Comparison of ENCODE assay signal across 20 cellular contexts in genomic region chr5:172840778-172841154, GRCh38. TPM values are rescaled to one million over a fixed set of nuclear protein-coding genes. Genes with fewer than 3 reads are reported as not detected.
DNase-seq lines count a peak whose midpoint lies in the region; ATAC-seq and TF ChIP-seq lines count a peak whose summit lies in the region.
"Had no signal": no experiment of that assay in that cellular context is flagged by ENCODE, and none has a peak within 500 bp of the region (broad histone marks: within the 10 kb centered on the region; RNA-seq: fewer than 3 reads in every experiment).

No MANE protein-coding gene starts in this region.

- H3K27ac ChIP-seq in 22Rv1 (peak overlapping the region; percentile 94; the same call in 1 of the 2 replicates), GM23248 (peak overlapping the region; percentile 40), esophagus squamous epithelium (peak overlapping the region in 3 of 4 donors; percentile 53 to 80 (median 66)), psoas muscle (peak overlapping the region; percentile 73), Karpas-422 (ENCODE audit: low read length) (no peak overlapping the region)
- H3K27ac ChIP-seq: foreskin keratinocyte, HL-60, SJSA1 had no signal

- in situ Hi-C loops in GM23248 (cut with MboI), result no loop called here

- H2AFZ ChIP-seq in GM23248 (no peak overlapping the region), Karpas-422 (ENCODE audit: low read length) (no peak overlapping the region)

- DNase-seq in GM23248 (no peak), esophagus squamous epithelium (lab: John Stamatoyannopoulos, UW) (no peak), psoas muscle (no peak), NCI-H510A (lab: John Stamatoyannopoulos, UW) (no peak), Karpas-422 (no peak), NCI-H1092 treated with DMSO at 0.1 percent for 48 hours (lab: John Stamatoyannopoulos, UW) (no peak)
- DNase-seq: activated CD4-positive, alpha-beta T cell treated with anti-CD3 and anti-CD28 coated beads for 48 hours; activated naive CD4-positive, alpha-beta T cell treated with anti-CD3 and anti-CD28 coated beads, Interleukin-2, amount 50 U/mL, for 16 hours; activated T-cell treated with anti-CD3 and anti-CD28 coated beads for 4 hours; foreskin keratinocyte; NCI-H2171; stimulated activated naive CD4-positive, alpha-beta T cell; T-helper 9 cell had no signal

- H3F3A ChIP-seq in GM23248 (ENCODE audit: insufficient read depth), result peaks cover 12% of the 10 kb centered on the region; the same call in 1 of the 2 replicates

- no peaks in the 10 kb centered on the region for H3K36me3 ChIP-seq in GM23248 (ENCODE audit: low read depth)
- H3K36me3 ChIP-seq in esophagus squamous epithelium, result peaks cover 0 to 42% (median 0%) of the 10 kb centered on the region in 3 donors
- peaks cover 0 to 5% of the 10 kb centered on the region in 2 donors for H3K36me3 ChIP-seq in psoas muscle (ENCODE audit: insufficient read depth in 1 of 2, low read depth in 1 of 2)
- no peaks in the 10 kb centered on the region for H3K36me3 ChIP-seq in Karpas-422 (ENCODE audit: insufficient read depth, low read length)

- TF ChIP-seq POLR2A in esophagus squamous epithelium (IDR thresholded peaks at IDR 0.05), result no peak

- peaks cover 100% of the 10 kb centered on the region for H3K79me2 ChIP-seq in GM23248 (ENCODE audit: insufficient read depth)
- H3K79me2 ChIP-seq in Karpas-422 (ENCODE audit: low read length), result peaks cover 18% of the 10 kb centered on the region

- intact Hi-C loops in esophagus squamous epithelium (cut with DNase I), result no loop called here
- intact Hi-C loops in psoas muscle (cut with DNase I), result no loop called here

- no peaks in the 10 kb centered on the region; the same call in 1 of the 2 replicates for H4K20me1 ChIP-seq in GM23248 (ENCODE audit: insufficient read depth)
- H4K20me1 ChIP-seq in Karpas-422 (ENCODE audit: insufficient read depth, low read depth, low read length), result peaks cover 33% of the 10 kb centered on the region

- H3K4me3 ChIP-seq in GM23248 (no peak overlapping the region), esophagus squamous epithelium (no peak overlapping the region), psoas muscle (no peak overlapping the region), Karpas-422 (ENCODE audit: low read length) (no peak overlapping the region)
- H3K4me3 ChIP-seq: K562, lung, SJSA1, smooth muscle cell had no signal

- no peak overlapping the region for H3K4me2 ChIP-seq in GM23248 (ENCODE audit: unreplicated experiment)
- no peak overlapping the region for H3K4me2 ChIP-seq in Karpas-422 (ENCODE audit: low read depth, low read length, poor library complexity, severe bottlenecking)
- H3K4me2 ChIP-seq: smooth muscle cell had no signal

- 89 to 92% methylated on average over 3 of the region's 3 CpGs for WGBS in GM23248 (ENCODE audit: low coverage in 1 of 2, low lambda C conversion rate in 2 of 2, missing lambda C conversion rate in 2 of 2), 2 experiments
- 90 to 100% methylated on average over 3 of the region's 3 CpGs for WGBS in esophagus squamous epithelium, 2 donors
- WGBS in psoas muscle, 3 donors, result 50 to 83% (median 52%) methylated on average over 3 of the region's 3 CpGs

- H3K27me3 ChIP-seq in GM23248 (replicated peaks; ENCODE audit: insufficient read depth) (no peaks in the 10 kb centered on the region), esophagus squamous epithelium (no peaks in the 10 kb centered on the region), psoas muscle (ENCODE audit: insufficient read depth in 3 of 3, low read length in 2 of 3) (no peaks in the 10 kb centered on the region), Karpas-422 (ENCODE audit: low read length) (no peaks in the 10 kb centered on the region)
- H3K27me3 ChIP-seq: foreskin keratinocyte, SJSA1 had no signal

- H3K4me1 ChIP-seq in GM23248 (ENCODE audit: insufficient read depth) (peaks cover 19% of the 10 kb centered on the region), esophagus squamous epithelium (peaks cover 7 to 63% (median 13%) of the 10 kb centered on the region in 3 donors), psoas muscle (peaks cover 50% of the 10 kb centered on the region), Karpas-422 (ENCODE audit: low read length) (peaks cover 3% of the 10 kb centered on the region)
- H3K4me1 ChIP-seq: foreskin keratinocyte had no signal

- TF ChIP-seq CTCF in 22Rv1 (IDR thresholded peaks at IDR 0.05) (no peak), esophagus squamous epithelium (IDR thresholded peaks at IDR 0.05) (no peak), psoas muscle (IDR thresholded peaks at IDR 0.05) (no peak)

- H3K9me2 ChIP-seq in GM23248 (ENCODE audit: insufficient read depth), result no peaks in the 10 kb centered on the region
- H3K9me2 ChIP-seq in Karpas-422 (replicated peaks; ENCODE audit: insufficient read depth, low read length), result no peaks in the 10 kb centered on the region

- H3K9ac ChIP-seq in GM23248 (peak overlapping the region; percentile 41; the same call in 1 of the 2 replicates), Karpas-422 (ENCODE audit: low read length) (no peak overlapping the region)

- H3K9me3 ChIP-seq in GM23248 (ENCODE audit: low read depth) (no peaks in the 10 kb centered on the region), esophagus squamous epithelium (no peaks in the 10 kb centered on the region), psoas muscle (no peaks in the 10 kb centered on the region), Karpas-422 (ENCODE audit: low read length) (no peaks in the 10 kb centered on the region)
- H3K9me3 ChIP-seq: SJSA1 had no signal

- ATAC-seq in psoas muscle (peak in 3 of 4 donors; percentile 37 to 55 (median 39)), HG02970 (IDR thresholded peaks at IDR 0.05; ENCODE audit: low FRiP score, unreplicated experiment) (no peak)
- ATAC-seq: foreskin keratinocyte, K562 had no signal

RNA-seq across cellular contexts. Expression of gene ERGIC1, which starts 6.7 kb away (rescaled TPM):
- total RNA-seq in GM23248 (2014; rRNA removed; shearing (Covaris generic)), result 233 and 235 TPM in 2 replicates
- polyA plus RNA-seq in GM23248 (2016; fragmentation: Nextera tagmentation; extraction: Ambion mirVana), result 66.4 and 75.8 TPM in 2 replicates
- total RNA-seq in esophagus squamous epithelium, result 10 to 100 TPM; 50.9 to 83.0 (median 65.5) TPM
- total RNA-seq in psoas muscle, result 10 to 100 TPM; 49.9 to 86.5 (median 53.7) TPM
- 100 to 1,000 TPM in 1 of 3 donors, 10 to 100 TPM in 2; 50.5 to 116 (median 60.1) TPM for polyA plus RNA-seq in psoas muscle
- total RNA-seq in Karpas-422 (2014; rRNA removed; shearing (Covaris generic); ENCODE audit: low replicate concordance), result 54.4 and 67.2 TPM in 2 replicates
